ENCODE assay signal across 14 cellular contexts in genomic region chr16:59878479-59878878, GRCh38.
DNase-seq lines count a peak whose midpoint lies in the region; ATAC-seq lines count a peak whose summit lies in the region.
"Had no signal": no experiment of that assay in that cellular context is flagged by ENCODE, and none has a peak within 500 bp of the region (broad histone marks: within the 10 kb centered on the region; RNA-seq: fewer than 3 reads in every experiment).

No MANE protein-coding gene starts in this region.

- no peak overlapping the region for H3K4me2 ChIP-seq in GM23248 (ENCODE audit: unreplicated experiment)

- DNase-seq in 8988T (peak; percentile 11), GM23248 (peak; percentile 30), RPMI8226 (peak; percentile 71), fibroblast of peridontal ligament (ENCODE audit: extremely low read depth) (peak; percentile 64), Ammon's horn (ENCODE audit: low spot score) (no peak), NOMO-1 treated with DMSO at 0.1 percent for 48 hours (lab: John Stamatoyannopoulos, UW; ENCODE audit: unreplicated experiment) (no peak), Right ventricle myocardium superior (no peak)
- DNase-seq in stimulated activated CD4-positive, alpha-beta T cell treated with anti-CD3 and anti-CD28 coated beads, Interleukin-4, amount 100 ng/mL, for 4 hours: no peak
- DNase-seq: activated CD8-positive, alpha-beta memory T cell treated with anti-CD3 and anti-CD28 coated beads, Interleukin-2, amount 50 U/mL, for 4 hours; Karpas-422; left lung; nephron progenitor cell; WERI-Rb-1 had no signal

- no peak overlapping the region for H3K4me3 ChIP-seq in GM23248
- H3K4me3 ChIP-seq: left lung had no signal

- H3K79me2 ChIP-seq in GM23248 (ENCODE audit: insufficient read depth): no peaks in the 10 kb centered on the region

- no peaks in the 10 kb centered on the region for H3K36me3 ChIP-seq in GM23248 (ENCODE audit: low read depth)
- H3K36me3 ChIP-seq: left lung, WERI-Rb-1 had no signal

- no peaks in the 10 kb centered on the region for H3K9me3 ChIP-seq in GM23248 (ENCODE audit: low read depth)
- H3K9me3 ChIP-seq: left lung had no signal

- no peaks in the 10 kb centered on the region for H3K27me3 ChIP-seq in GM23248 (replicated peaks; ENCODE audit: insufficient read depth)
- H3K27me3 ChIP-seq: left lung had no signal

- H2AFZ ChIP-seq in GM23248: no peak overlapping the region

- in situ Hi-C loops in GM23248 (cut with MboI): no loop called here

- H3F3A ChIP-seq in GM23248 (ENCODE audit: insufficient read depth): no peaks in the 10 kb centered on the region

- H3K9me2 ChIP-seq in GM23248 (ENCODE audit: insufficient read depth): no peaks in the 10 kb centered on the region

- intact Hi-C loops in Right ventricle myocardium superior (cut with DNase I): no loop called here

- WGBS in GM23248 (ENCODE audit: low coverage in 1 of 2, low lambda C conversion rate in 2 of 2, missing lambda C conversion rate in 2 of 2), 2 experiments: 20 to 23% methylated on average over 3 of the region's 3 CpGs

- H3K4me1 ChIP-seq in GM23248 (ENCODE audit: insufficient read depth): no peaks in the 10 kb centered on the region
- H3K4me1 ChIP-seq: left lung had no signal

- no peaks in the 10 kb centered on the region for H4K20me1 ChIP-seq in GM23248 (ENCODE audit: insufficient read depth)

- no peak overlapping the region for H3K9ac ChIP-seq in GM23248

- H3K27ac ChIP-seq in GM23248: no peak overlapping the region
- H3K27ac ChIP-seq: left lung, WERI-Rb-1 had no signal

- ATAC-seq in Right ventricle myocardium superior (ENCODE audit: poor library complexity): no peak
- ATAC-seq: left lung, Right ventricle myocardium inferior had no signal

Comparison
In these comparisons a context has a peak if more than half of its experiments do, and no peak if none do; other contexts are left out.
1. DNase-seq: peak in 8988T (single experiment), GM23248 (single experiment), RPMI8226 (single experiment) and fibroblast of peridontal ligament (single experiment); none in Ammon's horn (single experiment), NOMO-1 treated with DMSO at 0.1 percent for 48 hours (single experiment), stimulated activated CD4-positive, alpha-beta T cell treated with anti-CD3 and anti-CD28 coated beads, Interleukin-4, amount 100 ng/mL, for 4 hours (0 of 2) and Right ventricle myocardium superior (single experiment).